13 cellular contexts compared by ENCODE assay signal in genomic region chr13:110347535-110348308, GRCh38. TPM values are rescaled to one million over a fixed set of nuclear protein-coding genes. Genes with fewer than 3 reads are reported as not detected.
DNase-seq lines count a peak whose midpoint lies in the region; FAIRE-seq and TF ChIP-seq lines count a peak whose summit lies in the region.
"Had no signal": no experiment of that assay in that cellular context is flagged by ENCODE, and none has a peak within 500 bp of the region (broad histone marks: within the 10 kb centered on the region; RNA-seq: fewer than 3 reads in every experiment).

No MANE protein-coding gene starts in this region.

- in situ Hi-C loops in mammary epithelial cell (cut with MboI; ENCODE audit: low sequenced_read_pairs in 2 of 2) = loop anchor here in 1 of 2 donors (10.0 kb wide), 1 partner anchor 47 kb away; no protein-coding TSS in a partner anchor

- WGBS in mammary epithelial cell (ENCODE audit: low coverage, missing lambda C conversion rate) = 0% methylated on average over 16 of the region's 18 CpGs
- 59 to 68% (median 68%) methylated on average over 18 of the region's 18 CpGs for WGBS in spleen, 5 donors

- FAIRE-seq in kidney (lab: Jason Lieb, UNC) = no peak

- H3K27me3 ChIP-seq in mammary epithelial cell (ENCODE audit: insufficient read depth, low read length) = no peaks in the 10 kb centered on the region
- H3K27me3 ChIP-seq in spleen (replicated peaks in 1 of 7) = no peaks in the 10 kb centered on the region

- H3K79me2 ChIP-seq in mammary epithelial cell (ENCODE audit: insufficient read depth, low read length) = peaks cover 59% of the 10 kb centered on the region

- TF ChIP-seq CTCF in mammary epithelial cell (conservative IDR thresholded peaks at IDR 0.05 in 1 of 2, IDR thresholded peaks at IDR 0.05 in 1 of 2; ENCODE audit: extremely low read depth in 1 of 2, insufficient read depth in 1 of 2, low read depth in 1 of 2, low read length in 2 of 2) = no peak
- no peak for TF ChIP-seq CTCF in kidney (IDR thresholded peaks at IDR 0.05; ENCODE audit: borderline replicate concordance, extremely low read depth, insufficient read depth)
- TF ChIP-seq CTCF in spleen (IDR thresholded peaks at IDR 0.05 in 8 of 11, conservative IDR thresholded peaks at IDR 0.05 in 3 of 11) = no peak

- H3K9ac ChIP-seq in mammary epithelial cell (ENCODE audit: insufficient read depth, low read length) (peak overlapping the region; percentile 32), kidney (ENCODE audit: low read length in 2 of 2) (no peak overlapping the region)

- no peaks in the 10 kb centered on the region for H3K4me1 Mint-ChIP-seq in activated CD4-positive, alpha-beta T cell treated with anti-CD3 and anti-CD28 coated beads, Interleukin-2, amount 10 ng/mL, durations not matched to agents 24 days and 14 days
- H3K4me1 Mint-ChIP-seq in activated CD4-positive, alpha-beta T cell treated with anti-CD3 and anti-CD28 coated beads, Interleukin-2, amount 10 ng/mL, durations not matched to agents 7 days and 5 days = no peaks in the 10 kb centered on the region
- H3K4me1 Mint-ChIP-seq: IgD-negative memory B cell; stimulated activated naive CD8-positive, alpha-beta T cell treated with anti-CD3 and anti-CD28 coated beads, Interleukin-15, amount 100 ng/mL, for 72 hours had no signal

- H3K4me3 ChIP-seq in mammary epithelial cell (replicated peaks in 1 of 3; ENCODE audit: insufficient read depth in 1 of 3, low read depth in 2 of 3, low read length in 3 of 3) (no peak overlapping the region), kidney (ENCODE audit: low read length in 2 of 2) (no peak overlapping the region), spleen (no peak overlapping the region)

- no peaks in the 10 kb centered on the region for H4K20me1 ChIP-seq in mammary epithelial cell (ENCODE audit: insufficient read depth, low read length)

- H3K27me3 Mint-ChIP-seq in activated CD4-positive, alpha-beta T cell treated with anti-CD3 and anti-CD28 coated beads, Interleukin-2, amount 10 ng/mL, durations not matched to agents 24 days and 14 days = peaks cover 17% of the 10 kb centered on the region
- H3K27me3 Mint-ChIP-seq in activated CD4-positive, alpha-beta T cell treated with anti-CD3 and anti-CD28 coated beads, Interleukin-2, amount 10 ng/mL, durations not matched to agents 7 days and 5 days = peaks cover 18% of the 10 kb centered on the region

- no TSS peak for BruUV-seq in mammary epithelial cell (replicated peaks; lab: Mats Ljungman, UMichigan)

- no peak overlapping the region for H3K27ac Mint-ChIP-seq in activated CD4-positive, alpha-beta T cell treated with anti-CD3 and anti-CD28 coated beads, Interleukin-2, amount 10 ng/mL, durations not matched to agents 24 days and 14 days
- H3K27ac Mint-ChIP-seq in activated CD4-positive, alpha-beta T cell treated with anti-CD3 and anti-CD28 coated beads, Interleukin-2, amount 10 ng/mL, durations not matched to agents 7 days and 5 days = no peak overlapping the region
- H3K27ac Mint-ChIP-seq: IgD-negative memory B cell had no signal

- H3K36me3 ChIP-seq in mammary epithelial cell (ENCODE audit: insufficient read depth, low read length) (no peaks in the 10 kb centered on the region), kidney (ENCODE audit: control insufficient read depth in 1 of 2, insufficient read depth in 2 of 2, low read length in 2 of 2) (no peaks in the 10 kb centered on the region), spleen (no peaks in the 10 kb centered on the region)

- peak overlapping the region; percentile 1 for H2AFZ ChIP-seq in mammary epithelial cell (ENCODE audit: low read depth, low read length)

- DNase-seq in HCEC 1CT = peak; percentile 82
- DNase-seq in mammary epithelial cell = peak; percentile 99
- DNase-seq in kidney = no peak
- DNase-seq in spleen = no peak
- DNase-seq in activated CD4-positive, alpha-beta T cell treated with anti-CD3 and anti-CD28 coated beads, Interleukin-2, amount 10 ng/mL, durations not matched to agents 24 days and 14 days = no peak
- no peak for DNase-seq in activated CD4-positive, alpha-beta T cell treated with anti-CD3 and anti-CD28 coated beads, Interleukin-2, amount 10 ng/mL, durations not matched to agents 7 days and 5 days
- no peak for DNase-seq in C1 segment of cervical spinal cord (lab: John Stamatoyannopoulos, UW)
- no peak for DNase-seq in stimulated activated CD4-positive, alpha-beta T cell treated with anti-CD3 and anti-CD28 coated beads, Interleukin-4, amount 100 ng/mL, for 4 hours
- DNase-seq: activated CD8-positive, alpha-beta memory T cell treated with anti-CD3 and anti-CD28 coated beads, Interleukin-2, amount 50 U/mL, for 48 hours; effector memory CD4-positive, alpha-beta T cell; occipital lobe; stimulated activated naive CD8-positive, alpha-beta T cell treated with anti-CD3 and anti-CD28 coated beads, Interleukin-15, amount 100 ng/mL, for 72 hours had no signal

- CTCF ChIA-PET in mammary epithelial cell (lab: Charles Lee; ENCODE audit: low non-redundant PET) = interaction anchor here (1.1 to 1.6 kb wide), 2 partner anchors 64 to 100 kb away, joined by 4 to 6 read pairs; no protein-coding TSS in a partner anchor
- CTCF ChIA-PET in activated CD4-positive, alpha-beta T cell treated with anti-CD3 and anti-CD28 coated beads, Interleukin-2, amount 10 ng/mL, durations not matched to agents 7 days and 5 days (lab: Charles Lee) = no interaction called here

- H3K36me3 Mint-ChIP-seq in activated CD4-positive, alpha-beta T cell treated with anti-CD3 and anti-CD28 coated beads, Interleukin-2, amount 10 ng/mL, durations not matched to agents 24 days and 14 days (ENCODE audit: low read depth) = no peaks in the 10 kb centered on the region
- H3K36me3 Mint-ChIP-seq in activated CD4-positive, alpha-beta T cell treated with anti-CD3 and anti-CD28 coated beads, Interleukin-2, amount 10 ng/mL, durations not matched to agents 7 days and 5 days (ENCODE audit: low read depth) = no peaks in the 10 kb centered on the region

- H3K27ac ChIP-seq in mammary epithelial cell (ENCODE audit: insufficient read depth, low read depth, low read length) (peak overlapping the region; percentile 74), kidney (ENCODE audit: low read depth in 2 of 2, low read length in 2 of 2) (peak overlapping the region; percentile 68 to 71), spleen (peak overlapping the region in 7 of 8 donors; percentile 6 to 69 (median 48))

- dilution Hi-C loops in mammary epithelial cell (cut with HindIII; ENCODE audit: low sequenced_read_pairs) = no loop called here

- no peak overlapping the region for H3K4me3 Mint-ChIP-seq in activated CD4-positive, alpha-beta T cell treated with anti-CD3 and anti-CD28 coated beads, Interleukin-2, amount 10 ng/mL, durations not matched to agents 24 days and 14 days
- H3K4me3 Mint-ChIP-seq in activated CD4-positive, alpha-beta T cell treated with anti-CD3 and anti-CD28 coated beads, Interleukin-2, amount 10 ng/mL, durations not matched to agents 7 days and 5 days = no peak overlapping the region
- H3K4me3 Mint-ChIP-seq: IgD-negative memory B cell; stimulated activated naive CD8-positive, alpha-beta T cell treated with anti-CD3 and anti-CD28 coated beads, Interleukin-15, amount 100 ng/mL, for 72 hours had no signal

- peak overlapping the region; percentile 67 for H3K4me2 ChIP-seq in mammary epithelial cell (ENCODE audit: insufficient read depth, low read depth, low read length)

- no peaks in the 10 kb centered on the region for H3K9me3 Mint-ChIP-seq in activated CD4-positive, alpha-beta T cell treated with anti-CD3 and anti-CD28 coated beads, Interleukin-2, amount 10 ng/mL, durations not matched to agents 24 days and 14 days
- no peaks in the 10 kb centered on the region for H3K9me3 Mint-ChIP-seq in activated CD4-positive, alpha-beta T cell treated with anti-CD3 and anti-CD28 coated beads, Interleukin-2, amount 10 ng/mL, durations not matched to agents 7 days and 5 days
- H3K9me3 Mint-ChIP-seq: stimulated activated naive CD8-positive, alpha-beta T cell treated with anti-CD3 and anti-CD28 coated beads, Interleukin-15, amount 100 ng/mL, for 72 hours had no signal

- H3K9me3 ChIP-seq in mammary epithelial cell (replicated peaks; ENCODE audit: insufficient read depth, low read length) (no peaks in the 10 kb centered on the region), kidney (ENCODE audit: control insufficient read depth in 1 of 2, low read length in 2 of 2) (no peaks in the 10 kb centered on the region), spleen (no peaks in the 10 kb centered on the region)

- intact Hi-C loops in mammary epithelial cell (cut with micrococcal nuclease) (loop anchor here (1.0 to 2.0 kb wide), 5 partner anchors 27 to 65 kb away; partner anchors contain the start of genes COL4A1 and COL4A2), kidney (cut with DNase I) (no loop called here), spleen (cut with DNase I; ENCODE audit: low total_unique reads) (loop anchor here (10.0 kb wide), 1 partner anchor 77 kb away; no protein-coding TSS in a partner anchor)
- intact Hi-C loops in activated CD4-positive, alpha-beta T cell treated with anti-CD3 and anti-CD28 coated beads, Interleukin-2, amount 10 ng/mL, durations not matched to agents 24 days and 14 days (cut with micrococcal nuclease) = no loop called here

- TF ChIP-seq POLR2A in spleen (IDR thresholded peaks at IDR 0.05) = no peak

- POLR2A ChIA-PET in activated CD4-positive, alpha-beta T cell treated with anti-CD3 and anti-CD28 coated beads, Interleukin-2, amount 10 ng/mL, durations not matched to agents 7 days and 5 days (lab: Charles Lee) = no interaction called here

- peaks cover 62% of the 10 kb centered on the region for H3K4me1 ChIP-seq in mammary epithelial cell (ENCODE audit: insufficient read depth, low read length)
- peaks cover 23 to 28% of the 10 kb centered on the region in 2 donors for H3K4me1 ChIP-seq in kidney (ENCODE audit: control insufficient read depth in 1 of 2, insufficient read depth in 1 of 2, low read depth in 1 of 2, low read length in 2 of 2)
- H3K4me1 ChIP-seq in spleen = peaks cover 6 to 53% (median 31%) of the 10 kb centered on the region in 6 donors

RNA-seq across cellular contexts. Expression of gene COL4A2, which starts 40.6 kb away (rescaled TPM):
- total RNA-seq in mammary epithelial cell = 10 to 100 TPM; 74.9 to 94.2 TPM
- polyA plus RNA-seq in mammary epithelial cell = 119 TPM
- 78.3 TPM for polyA minus RNA-seq in mammary epithelial cell
- 265 TPM for total RNA-seq in kidney
- 126 TPM for polyA plus RNA-seq in kidney (ENCODE audit: insufficient read depth, low read depth, low replicate concordance)
- 100 to 1,000 TPM; 296 to 712 (median 410) TPM for total RNA-seq in spleen
- polyA plus RNA-seq in spleen = 100 to 1,000 TPM in 1 of 3 donors, 10 to 100 TPM in 2; 52.6 to 116 (median 76.3) TPM
- not detected in 2 replicates for total RNA-seq in activated CD4-positive, alpha-beta T cell treated with anti-CD3 and anti-CD28 coated beads, Interleukin-2, amount 10 ng/mL, durations not matched to agents 24 days and 14 days
- not detected for total RNA-seq in activated CD4-positive, alpha-beta T cell treated with anti-CD3 and anti-CD28 coated beads, Interleukin-2, amount 10 ng/mL, durations not matched to agents 7 days and 5 days
- polyA plus RNA-seq: IgD-negative memory B cell had no signal

RNA-seq across cellular contexts. Expression of gene COL4A1, which starts 40.8 kb away (rescaled TPM):
- total RNA-seq in mammary epithelial cell = 10 to 100 TPM; 40.9 to 89.0 TPM
- polyA plus RNA-seq in mammary epithelial cell = 28.1 TPM
- polyA minus RNA-seq in mammary epithelial cell = 57.7 TPM
- total RNA-seq in kidney = 218 TPM
- 53.0 TPM for polyA plus RNA-seq in kidney (ENCODE audit: insufficient read depth, low read depth, low replicate concordance)
- 100 to 1,000 TPM; 251 to 959 (median 365) TPM for total RNA-seq in spleen
- 10 to 100 TPM; 37.9 to 71.7 (median 61.5) TPM for polyA plus RNA-seq in spleen
- not detected in 2 replicates for total RNA-seq in activated CD4-positive, alpha-beta T cell treated with anti-CD3 and anti-CD28 coated beads, Interleukin-2, amount 10 ng/mL, durations not matched to agents 24 days and 14 days
- under 1 TPM; 0.06 to 0.12 TPM for total RNA-seq in activated CD4-positive, alpha-beta T cell treated with anti-CD3 and anti-CD28 coated beads, Interleukin-2, amount 10 ng/mL, durations not matched to agents 7 days and 5 days
- polyA plus RNA-seq: IgD-negative memory B cell had no signal

Comparison
In these comparisons a context has a peak if more than half of its experiments do, and no peak if none do; other contexts are left out.
1. DNase-seq: peak in HCEC 1CT (single experiment) and mammary epithelial cell (single experiment); none in kidney (single experiment), spleen (single experiment), activated CD4-positive, alpha-beta T cell treated with anti-CD3 and anti-CD28 coated beads, Interleukin-2, amount 10 ng/mL, durations not matched to agents 24 days and 14 days (single experiment), activated CD4-positive, alpha-beta T cell treated with anti-CD3 and anti-CD28 coated beads, Interleukin-2, amount 10 ng/mL, durations not matched to agents 7 days and 5 days (single experiment), C1 segment of cervical spinal cord (0 of 14) and stimulated activated CD4-positive, alpha-beta T cell treated with anti-CD3 and anti-CD28 coated beads, Interleukin-4, amount 100 ng/mL, for 4 hours (0 of 2).
2. RNA of gene COL4A2, which starts 40.6 kb away (total RNA-seq): 296 to 712 TPM in spleen, 265 TPM in kidney (single experiment) and 74.9 to 94.2 TPM in mammary epithelial cell; not detected in activated CD4-positive, alpha-beta T cell treated with anti-CD3 and anti-CD28 coated beads, Interleukin-2, amount 10 ng/mL, durations not matched to agents 7 days and 5 days and not detected in activated CD4-positive, alpha-beta T cell treated with anti-CD3 and anti-CD28 coated beads, Interleukin-2, amount 10 ng/mL, durations not matched to agents 24 days and 14 days; every median in the first group is over 10 times any median in the second.
3. RNA of gene COL4A1, which starts 40.8 kb away (total RNA-seq): 251 to 959 TPM in spleen, 218 TPM in kidney (single experiment) and 40.9 to 89.0 TPM in mammary epithelial cell; 0.06 to 0.12 TPM in activated CD4-positive, alpha-beta T cell treated with anti-CD3 and anti-CD28 coated beads, Interleukin-2, amount 10 ng/mL, durations not matched to agents 7 days and 5 days and not detected in activated CD4-positive, alpha-beta T cell treated with anti-CD3 and anti-CD28 coated beads, Interleukin-2, amount 10 ng/mL, durations not matched to agents 24 days and 14 days; every median in the first group is over 10 times any median in the second.
4. intact Hi-C loops: an anchor here in mammary epithelial cell (1.0 to 2.0 kb wide) and spleen (10.0 kb wide); none called in kidney and activated CD4-positive, alpha-beta T cell treated with anti-CD3 and anti-CD28 coated beads, Interleukin-2, amount 10 ng/mL, durations not matched to agents 24 days and 14 days.
5. Peak in every context shown above with its lines, with median percentiles within 50 percentile points of each other: H3K27ac ChIP-seq.